In genomic region chr4:6755088-6755753, GRCh38 we compare ENCODE assay signal across 1 cellular context.
TF ChIP-seq lines count a peak whose summit lies in the region.

No MANE protein-coding gene starts in this region.

TF ChIP-seq in HepG2, 621 proteins besides CTCF, POLR2A, EP300 and RAD21 (continued from another document and continues in another):
- TF ChIP-seq RERE (CRISPR knock-in tag; IDR thresholded peaks at IDR 0.05; ENCODE audit: low read depth) (peak; percentile 81), MIXL1 (CRISPR knock-in tag; IDR thresholded peaks at IDR 0.05) (peak; percentile 90), ZNF780A (CRISPR knock-in tag; IDR thresholded peaks at IDR 0.05) (0 out of 2 replicates have a peak, but pooled peaks have one; percentile 16), HNRNPH1 (optimal IDR thresholded peaks at IDR 0.05; ENCODE audit: low read depth, low read length) (no peak), SOX5 (CRISPR knock-in tag; IDR thresholded peaks at IDR 0.05; ENCODE audit: borderline replicate concordance) (peak; percentile 92), FOXP1 (IDR thresholded peaks at IDR 0.05) (no peak), FOXP1 (CRISPR knock-in tag; IDR thresholded peaks at IDR 0.05) (peak; percentile 93), ZNF512 (CRISPR knock-in tag; IDR thresholded peaks at IDR 0.05) (no peak), CENPBD1 (CRISPR knock-in tag; IDR thresholded peaks at IDR 0.05; ENCODE audit: borderline replicate concordance, low read depth) (no peak), GABPB1 (CRISPR knock-in tag; IDR thresholded peaks at IDR 0.05) (peak; percentile 69), ARID5B (CRISPR knock-in tag; IDR thresholded peaks at IDR 0.05) (peak; percentile 97), ZNF556 (CRISPR knock-in tag; IDR thresholded peaks at IDR 0.05; ENCODE audit: borderline replicate concordance) (peak; percentile 76; the same call in 1 of the 2 replicates), ZNF253 (CRISPR knock-in tag; IDR thresholded peaks at IDR 0.05; ENCODE audit: borderline replicate concordance) (no peak; the same call in 1 of the 2 replicates), ZHX1 (CRISPR knock-in tag; IDR thresholded peaks at IDR 0.05; ENCODE audit: low read depth) (peak; percentile 93), NFIB (CRISPR knock-in tag; IDR thresholded peaks at IDR 0.05; ENCODE audit: borderline replicate concordance) (no peak), GZF1 (CRISPR knock-in tag; IDR thresholded peaks at IDR 0.05) (0 out of 2 replicates have a peak, but pooled peaks have one; percentile 47), MXD1 (CRISPR knock-in tag; IDR thresholded peaks at IDR 0.05) (peak; percentile 54; the same call in 1 of the 2 replicates), MLX (CRISPR knock-in tag; IDR thresholded peaks at IDR 0.05) (peak; percentile 94), ZNF34 (CRISPR knock-in tag; IDR thresholded peaks at IDR 0.05; ENCODE audit: borderline replicate concordance) (no peak), ZBTB25 (CRISPR knock-in tag; IDR thresholded peaks at IDR 0.05) (peak; percentile 82), ZBTB44 (CRISPR knock-in tag; IDR thresholded peaks at IDR 0.05) (no peak), RFXAP (CRISPR knock-in tag; IDR thresholded peaks at IDR 0.05; ENCODE audit: borderline replicate concordance) (peak; percentile 91), ZFP82 (CRISPR knock-in tag; IDR thresholded peaks at IDR 0.05; ENCODE audit: borderline replicate concordance) (no peak), TIGD3 (CRISPR knock-in tag; IDR thresholded peaks at IDR 0.05; ENCODE audit: borderline replicate concordance) (peak; percentile 54; the same call in 1 of the 2 replicates), ZNF121 (CRISPR knock-in tag; IDR thresholded peaks at IDR 0.05) (peak; percentile 80), NR2F2 (IDR thresholded peaks at IDR 0.05; ENCODE audit: borderline replicate concordance, low read depth) (no peak), ZNF766 (CRISPR knock-in tag; IDR thresholded peaks at IDR 0.05; ENCODE audit: borderline replicate concordance) (0 out of 2 replicates have a peak, but pooled peaks have one; percentile 60), ETV5 (CRISPR knock-in tag; IDR thresholded peaks at IDR 0.05; ENCODE audit: borderline replicate concordance) (peak; percentile 73; the same call in 1 of the 2 replicates), ZNF768 (CRISPR knock-in tag; IDR thresholded peaks at IDR 0.05) (no peak; the same call in 1 of the 2 replicates), ZBTB46 (CRISPR knock-in tag; IDR thresholded peaks at IDR 0.05; ENCODE audit: borderline replicate concordance) (no peak), ZNF367 (CRISPR knock-in tag; IDR thresholded peaks at IDR 0.05; ENCODE audit: borderline replicate concordance) (no peak)
